Comparison of ENCODE assay signal across 21 cellular contexts in the genomic region with DNA sequence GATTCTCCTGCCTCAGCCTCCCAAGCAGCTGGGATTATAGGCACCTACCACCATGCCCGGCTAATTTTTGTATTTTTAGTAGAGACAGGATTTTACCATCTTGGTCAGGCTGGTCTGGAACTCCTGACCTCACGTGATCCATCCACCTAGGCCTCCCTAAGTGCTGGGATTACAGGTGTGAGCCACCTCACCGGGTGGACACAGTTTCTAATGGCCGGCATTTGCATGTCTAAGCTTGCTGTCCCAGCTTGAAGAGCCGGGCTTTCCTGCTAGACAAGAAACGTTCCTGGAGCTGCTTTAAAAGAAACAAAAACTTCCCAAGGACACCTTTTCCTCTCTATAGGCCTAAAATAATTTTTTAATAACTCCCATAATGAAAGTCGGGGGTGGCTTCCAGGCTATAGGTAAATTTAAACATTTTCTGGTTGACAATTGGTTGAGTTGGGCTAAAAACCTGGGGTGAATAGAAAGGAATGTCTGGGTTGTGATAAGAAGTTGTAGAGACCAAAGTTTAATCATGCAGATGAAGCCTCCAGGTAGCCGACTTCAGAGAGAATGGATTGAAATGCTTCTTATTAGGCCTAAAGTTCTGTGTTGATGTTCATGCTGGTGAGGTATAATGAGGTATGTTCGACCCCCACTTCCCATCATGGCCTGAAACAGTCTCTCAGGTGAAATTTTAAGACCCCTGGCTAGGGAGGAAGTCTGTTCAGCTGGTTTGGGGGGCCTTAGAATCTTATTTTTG. TPM values are rescaled to one million over a fixed set of nuclear protein-coding genes. Genes with fewer than 3 reads are reported as not detected.
DNase-seq lines count a peak whose midpoint lies in the region; ATAC-seq and TF ChIP-seq lines count a peak whose summit lies in the region.
"Had no signal": no experiment of that assay in that cellular context is flagged by ENCODE, and none has a peak within 500 bp of the region (broad histone marks: within the 10 kb centered on the region; RNA-seq: fewer than 3 reads in every experiment).

No MANE protein-coding gene starts in this region.

- H3K36me3 ChIP-seq in hepatocyte (replicated peaks; ENCODE audit: insufficient read depth, low read depth) (no peaks in the 10 kb centered on the region), right lobe of liver (no peaks in the 10 kb centered on the region)

- H4K20me1 ChIP-seq in hepatocyte (ENCODE audit: insufficient read depth, poor library complexity, severe bottlenecking), result no peaks in the 10 kb centered on the region

- H3K27ac ChIP-seq in hepatocyte (peak overlapping the region; percentile 11), right lobe of liver (peak overlapping the region in 2 of 3 donors; percentile 94 to 96)

- H3K79me2 ChIP-seq in hepatocyte, result peaks cover 22% of the 10 kb centered on the region

- intact Hi-C loops in right lobe of liver (cut with DNase I), result no loop called here

- H3K27ac Mint-ChIP-seq in WTC11, result peak overlapping the region; percentile 71
- no peak overlapping the region for H3K27ac Mint-ChIP-seq in activated CD4-positive, alpha-beta memory T cell treated with anti-CD3 and anti-CD28 coated beads, Interleukin-2, amount 10 ng/mL, durations not matched to agents 7 days and 5 days

- H3K36me3 Mint-ChIP-seq in WTC11, result peaks cover 20% of the 10 kb centered on the region
- peaks cover 2% of the 10 kb centered on the region for H3K36me3 Mint-ChIP-seq in activated CD4-positive, alpha-beta memory T cell treated with anti-CD3 and anti-CD28 coated beads, Interleukin-2, amount 10 ng/mL, durations not matched to agents 7 days and 5 days (ENCODE audit: low read depth)

- no peak for TF ChIP-seq POLR2A in right lobe of liver (IDR thresholded peaks at IDR 0.05)

- no peaks in the 10 kb centered on the region for H3K9me2 ChIP-seq in hepatocyte (replicated peaks; ENCODE audit: insufficient read depth)
- H3K9me2 ChIP-seq: SK-N-SH had no signal

- H3K27me3 ChIP-seq in hepatocyte, result no peaks in the 10 kb centered on the region
- no peaks in the 10 kb centered on the region for H3K27me3 ChIP-seq in right lobe of liver

- peaks cover 14% of the 10 kb centered on the region for H3K4me1 ChIP-seq in hepatocyte (ENCODE audit: insufficient read depth)
- H3K4me1 ChIP-seq in right lobe of liver, result peaks cover 0 to 74% (median 14%) of the 10 kb centered on the region in 4 donors

- H3K9me3 ChIP-seq in hepatocyte (ENCODE audit: low read depth) (no peaks in the 10 kb centered on the region), right lobe of liver (no peaks in the 10 kb centered on the region)
- H3K9me3 ChIP-seq: SK-N-SH had no signal

- peaks cover 72% of the 10 kb centered on the region for H3K4me1 Mint-ChIP-seq in WTC11
- H3K4me1 Mint-ChIP-seq in activated CD4-positive, alpha-beta memory T cell treated with anti-CD3 and anti-CD28 coated beads, Interleukin-2, amount 10 ng/mL, durations not matched to agents 7 days and 5 days, result no peaks in the 10 kb centered on the region

- TF ChIP-seq CTCF in WTC11 (IDR thresholded peaks at IDR 0.05) (no peak), hepatocyte (IDR thresholded peaks at IDR 0.05; ENCODE audit: poor library complexity) (no peak), right lobe of liver (IDR thresholded peaks at IDR 0.05) (no peak)

- CTCF ChIA-PET in WTC11 (lab: Charles Lee), result interaction anchor here (1.3 kb wide), 1 partner anchor 9 kb away, joined by 3 read pairs; a partner anchor contains a TSS
- CTCF ChIA-PET in activated CD4-positive, alpha-beta memory T cell treated with anti-CD3 and anti-CD28 coated beads, Interleukin-2, amount 10 ng/mL, durations not matched to agents 7 days and 5 days (lab: Charles Lee), result interaction anchor here (2.4 kb wide), 1 partner anchor 26 kb away, joined by 8 read pairs; no protein-coding TSS in a partner anchor

- H3K27me3 Mint-ChIP-seq in WTC11 (ENCODE audit: low read depth), result peaks cover 65% of the 10 kb centered on the region
- H3K27me3 Mint-ChIP-seq in activated CD4-positive, alpha-beta memory T cell treated with anti-CD3 and anti-CD28 coated beads, Interleukin-2, amount 10 ng/mL, durations not matched to agents 7 days and 5 days, result no peaks in the 10 kb centered on the region

- no peak overlapping the region for H3K4me3 ChIP-seq in hepatocyte
- H3K4me3 ChIP-seq in right lobe of liver, result no peak overlapping the region

- ATAC-seq in WTC11 (peak; percentile 82), right lobe of liver (no peak), HG02642 (IDR thresholded peaks at IDR 0.05; ENCODE audit: poor library complexity, unreplicated experiment) (no peak)
- ATAC-seq: PC-3 had no signal

- no peak overlapping the region for H2AFZ ChIP-seq in hepatocyte

- DNase-seq in WTC11 (ENCODE audit: low spot score) (peak; percentile 54), hepatocyte (ENCODE audit: low spot score) (peak; percentile 12), right lobe of liver (no peak), ureter (ENCODE audit: low spot score) (peak; percentile 80), kidney tubule cell (ENCODE audit: low spot score) (no peak), cortex of kidney (lab: John Stamatoyannopoulos, UW) (no peak)
- no peak for DNase-seq in activated CD4-positive, alpha-beta memory T cell treated with anti-CD3 and anti-CD28 coated beads, Interleukin-2, amount 10 ng/mL, durations not matched to agents 7 days and 5 days
- DNase-seq: ACHN, C1 segment of cervical spinal cord, GDM1, HCEC 1CT, KG1, NCI-H1105 treated with DMSO at 0.1 percent for 48 hours, NCI-H1694 treated with DMSO at 0.1 percent for 48 hours, NCI-H226, NCI-H524, PC-3, RPMI8226, SHP77 treated with DMSO at 0.1 percent for 48 hours, SK-N-SH had no signal

- peaks cover 14% of the 10 kb centered on the region for H3K9me3 Mint-ChIP-seq in WTC11
- no peaks in the 10 kb centered on the region for H3K9me3 Mint-ChIP-seq in activated CD4-positive, alpha-beta memory T cell treated with anti-CD3 and anti-CD28 coated beads, Interleukin-2, amount 10 ng/mL, durations not matched to agents 7 days and 5 days

- H3K4me2 ChIP-seq in hepatocyte, result no peak overlapping the region
- H3K4me2 ChIP-seq: SK-N-SH had no signal

- H3K4me3 Mint-ChIP-seq in WTC11, result no peak overlapping the region; the same call in 1 of the 2 replicates
- no peak overlapping the region for H3K4me3 Mint-ChIP-seq in activated CD4-positive, alpha-beta memory T cell treated with anti-CD3 and anti-CD28 coated beads, Interleukin-2, amount 10 ng/mL, durations not matched to agents 7 days and 5 days

- POLR2A ChIA-PET in WTC11 (lab: Charles Lee), result interaction anchor here (1.3 kb wide), 1 partner anchor 8 kb away, joined by 6 read pairs; a partner anchor contains a TSS
- POLR2A ChIA-PET in activated CD4-positive, alpha-beta memory T cell treated with anti-CD3 and anti-CD28 coated beads, Interleukin-2, amount 10 ng/mL, durations not matched to agents 7 days and 5 days (lab: Charles Lee), result interaction anchor here (1.2 kb wide), 1 partner anchor 37 kb away, joined by 3 read pairs; a partner anchor contains a TSS

- 46% methylated on average over 9 of the region's 9 CpGs for WGBS in hepatocyte (ENCODE audit: low lambda C conversion rate, missing lambda C conversion rate)
- WGBS in right lobe of liver (ENCODE audit: insufficient coverage, low coverage, low lambda C conversion rate, missing lambda C conversion rate), result 72% methylated on average over 9 of the region's 9 CpGs

TF ChIP-seq in WTC11, 78 proteins besides CTCF, POLR2A, EP300 and RAD21 (continues in another document):
- TF ChIP-seq, protein P1, sequence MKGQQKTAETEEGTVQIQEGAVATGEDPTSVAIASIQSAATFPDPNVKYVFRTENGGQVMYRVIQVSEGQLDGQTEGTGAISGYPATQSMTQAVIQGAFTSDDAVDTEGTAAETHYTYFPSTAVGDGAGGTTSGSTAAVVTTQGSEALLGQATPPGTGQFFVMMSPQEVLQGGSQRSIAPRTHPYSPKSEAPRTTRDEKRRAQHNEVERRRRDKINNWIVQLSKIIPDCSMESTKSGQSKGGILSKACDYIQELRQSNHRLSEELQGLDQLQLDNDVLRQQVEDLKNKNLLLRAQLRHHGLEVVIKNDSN (CRISPR knock-in tag; IDR thresholded peaks at IDR 0.05), result peak; percentile 84
- TF ChIP-seq, protein P2, sequence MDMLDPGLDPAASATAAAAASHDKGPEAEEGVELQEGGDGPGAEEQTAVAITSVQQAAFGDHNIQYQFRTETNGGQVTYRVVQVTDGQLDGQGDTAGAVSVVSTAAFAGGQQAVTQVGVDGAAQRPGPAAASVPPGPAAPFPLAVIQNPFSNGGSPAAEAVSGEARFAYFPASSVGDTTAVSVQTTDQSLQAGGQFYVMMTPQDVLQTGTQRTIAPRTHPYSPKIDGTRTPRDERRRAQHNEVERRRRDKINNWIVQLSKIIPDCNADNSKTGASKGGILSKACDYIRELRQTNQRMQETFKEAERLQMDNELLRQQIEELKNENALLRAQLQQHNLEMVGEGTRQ (CRISPR knock-in tag; IDR thresholded peaks at IDR 0.05), result peak; percentile 90
- TF ChIP-seq, protein P3, sequence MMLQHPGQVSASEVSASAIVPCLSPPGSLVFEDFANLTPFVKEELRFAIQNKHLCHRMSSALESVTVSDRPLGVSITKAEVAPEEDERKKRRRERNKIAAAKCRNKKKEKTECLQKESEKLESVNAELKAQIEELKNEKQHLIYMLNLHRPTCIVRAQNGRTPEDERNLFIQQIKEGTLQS (CRISPR knock-in tag; conservative IDR thresholded peaks at IDR 0.05), result no peak
- no peak for TF ChIP-seq NR2C2 (CRISPR knock-in tag; IDR thresholded peaks at IDR 0.05)
- no peak for TF ChIP-seq CBFB (CRISPR knock-in tag; IDR thresholded peaks at IDR 0.05; ENCODE audit: low read depth)

RNA-seq across cellular contexts. Expression of a gene that starts 8.8 kb away (rescaled TPM):
- total RNA-seq in WTC11 (2021) (14.5 to 18.4 TPM (median 17.4 TPM) in 3 replicates), hepatocyte (50.6 and 51.3 TPM in 2 replicates), right lobe of liver (100 to 1,000 TPM in 4 of 6 experiments, 10 to 100 TPM in 2; 73.6 to 591 (median 273) TPM), ureter (34.9 TPM)
- polyA plus RNA-seq in hepatocyte, result 25.3 and 40.6 TPM in 2 replicates
- total RNA-seq in activated CD4-positive, alpha-beta memory T cell treated with anti-CD3 and anti-CD28 coated beads, Interleukin-2, amount 10 ng/mL, durations not matched to agents 7 days and 5 days, result 10 to 100 TPM; 21.2 to 21.7 TPM

RNA-seq across cellular contexts. Expression of a gene that starts 9.0 kb away (rescaled TPM):
- total RNA-seq in WTC11 (2021) (6.9 to 13.2 TPM (median 7.9 TPM) in 3 replicates), hepatocyte (5.5 and 7.2 TPM in 2 replicates), right lobe of liver (10 to 100 TPM in 2 of 6 experiments, 1 to 10 TPM in 4; 4.1 to 15.8 (median 8.3) TPM), ureter (18.5 TPM)
- polyA plus RNA-seq in hepatocyte, result 5.9 and 8.5 TPM in 2 replicates
- total RNA-seq in activated CD4-positive, alpha-beta memory T cell treated with anti-CD3 and anti-CD28 coated beads, Interleukin-2, amount 10 ng/mL, durations not matched to agents 7 days and 5 days, result 10 to 100 TPM; 16.6 to 18.5 TPM

RNA-seq across cellular contexts. Expression of a gene that starts 37.4 kb away (rescaled TPM):
- 4.0 to 6.2 TPM (median 5.6 TPM) in 3 replicates for total RNA-seq in WTC11 (2021)
- total RNA-seq in hepatocyte, result 6.3 and 7.6 TPM in 2 replicates
- polyA plus RNA-seq in hepatocyte, result 7.4 and 10.3 TPM in 2 replicates
- 1 to 10 TPM; 3.0 to 6.9 (median 4.0) TPM for total RNA-seq in right lobe of liver
- 5.1 TPM for total RNA-seq in ureter
- 1 to 10 TPM; 2.6 to 3.8 TPM for total RNA-seq in activated CD4-positive, alpha-beta memory T cell treated with anti-CD3 and anti-CD28 coated beads, Interleukin-2, amount 10 ng/mL, durations not matched to agents 7 days and 5 days

Comparison
In these comparisons a context has a peak if more than half of its experiments do, and no peak if none do; other contexts are left out.
1. DNase-seq: peak in WTC11 (single experiment), hepatocyte (single experiment) and ureter (single experiment); none in right lobe of liver (0 of 3), kidney tubule cell (single experiment), cortex of kidney (single experiment) and activated CD4-positive, alpha-beta memory T cell treated with anti-CD3 and anti-CD28 coated beads, Interleukin-2, amount 10 ng/mL, durations not matched to agents 7 days and 5 days (single experiment).